Comparison of ENCODE assay signal across 38 cellular contexts in the genomic region with DNA sequence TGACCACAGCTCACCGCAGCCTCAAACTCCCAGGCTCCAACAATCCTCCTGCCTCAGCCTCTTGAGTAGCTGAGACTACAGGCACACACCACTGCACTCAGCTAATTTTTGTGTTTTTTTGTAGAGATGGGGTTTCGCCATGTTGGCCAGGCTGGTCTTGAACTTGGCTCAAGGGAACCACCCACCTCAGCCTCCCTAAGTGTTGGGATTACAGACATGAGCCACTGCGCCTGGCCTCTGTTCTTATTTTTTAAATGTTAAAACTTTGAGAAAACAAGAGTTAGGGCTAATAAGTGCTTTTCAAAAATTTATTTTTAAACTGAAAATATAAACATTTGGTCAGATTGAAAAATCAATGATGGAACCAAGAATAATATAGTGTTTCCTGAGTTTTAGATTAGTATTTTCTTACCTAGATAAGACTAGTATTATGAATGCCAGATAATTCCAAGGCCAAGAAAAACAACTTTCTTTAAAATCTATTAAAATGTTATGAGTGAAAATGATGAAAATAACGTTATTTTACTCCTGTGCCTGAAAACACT.
"Had no signal": no experiment of that assay in that cellular context is flagged by ENCODE, and none has a peak within 500 bp of the region (broad histone marks: within the 10 kb centered on the region; RNA-seq: fewer than 3 reads in every experiment).

No MANE protein-coding gene starts in this region.

- H3K27ac Mint-ChIP-seq: activated B cell treated with CpG ODN at 0.5 μM for 24 hours; activated CD4-positive, alpha-beta memory T cell treated with anti-CD3 and anti-CD28 coated beads for 36 hours; activated CD4-positive, alpha-beta T cell treated with anti-CD3 and anti-CD28 coated beads, Interleukin-2, amount 10 ng/mL, durations not matched to agents 7 days and 5 days; activated CD8-positive, alpha-beta T cell treated with anti-CD3 and anti-CD28 coated beads for 36 hours; activated naive CD4-positive, alpha-beta T cell treated with anti-CD3 and anti-CD28 coated beads, Interleukin-2, amount 10 ng/mL, durations not matched to agents 7 days and 5 days; activated naive CD4-positive, alpha-beta T cell treated with anti-CD3 and anti-CD28 coated beads, Interleukin-2, amount 50 U/mL, for 24 hours; activated naive CD8-positive, alpha-beta T cell; activated naive CD8-positive, alpha-beta T cell treated with anti-CD3 and anti-CD28 coated beads, Interleukin-2, amount 10 ng/mL, durations not matched to agents 7 days and 5 days; activated naive CD8-positive, alpha-beta T cell treated with anti-CD3 and anti-CD28 coated beads, Interleukin-2, amount 50 U/mL, for 24 hours; activated T-cell treated with anti-CD3 and anti-CD28 coated beads, Interleukin-2, amount 50 U/mL, for 72 hours; activated T-helper 1 cell treated with anti-CD3 and anti-CD28 coated beads, Interleukin-12 subunit alpha, Interleukin-12 subunit beta, Interleukin-2, Interleukin-4 antibody, amounts not matched to agents 30 ng/mL and 10 ng/mL and 1 ng/mL, durations not matched to agents 14 hours and 24 hours and 36 hours; activated T-helper 17 cell treated with anti-CD3 and anti-CD28 coated beads, Interleukin-2, amount 50 U/mL, for 72 hours; brain; T-helper 1 cell treated with Interleukin-12 subunit alpha and Interleukin-12 subunit beta and Interleukin-4 antibody, amounts not matched to agents 30 μg/mL and 1 μg/mL, for 36 hours; T-helper 2 cell treated with Interferon-gamma antibody and Interleukin-4, amounts not matched to agents 5 μg/mL and 100 μg/mL, for 36 hours had no signal

- DNase-seq: activated B cell treated with CpG ODN at 0.5 μM for 24 hours; activated CD4-positive, alpha-beta memory T cell treated with anti-CD3 and anti-CD28 coated beads for 36 hours; activated CD4-positive, alpha-beta T cell treated with anti-CD3 and anti-CD28 coated beads for 4 hours; activated CD4-positive, alpha-beta T cell treated with anti-CD3 and anti-CD28 coated beads, Interleukin-2, amount 10 ng/mL, durations not matched to agents 7 days and 5 days; activated CD4-positive, alpha-beta T cell treated with anti-CD3 and anti-CD28 coated beads, Interleukin-2, amount 50 U/mL, for 4 hours; activated CD4-positive, CD25-positive, alpha-beta regulatory T cell treated with anti-CD3 and anti-CD28 coated beads, Interleukin-2, amount 50 U/mL, for 72 hours; activated CD8-positive, alpha-beta memory T cell treated with anti-CD3 and anti-CD28 coated beads, Interleukin-2, amount 50 U/mL, for 4 hours; activated CD8-positive, alpha-beta T cell treated with anti-CD3 and anti-CD28 coated beads for 36 hours; activated effector memory CD4-positive, alpha-beta T cell treated with anti-CD3 and anti-CD28 coated beads, Interleukin-2, amount 50 U/mL, for 16 hours; activated gamma-delta T cell treated with Interleukin-2 at 50 U/mL for 16 hours; activated naive CD4-positive, alpha-beta T cell; activated naive CD4-positive, alpha-beta T cell treated with anti-CD3 and anti-CD28 coated beads, Interleukin-2, amount 10 ng/mL, durations not matched to agents 7 days and 5 days; activated naive CD8-positive, alpha-beta T cell treated with anti-CD3 and anti-CD28 coated beads, Interleukin-2, amount 10 ng/mL, durations not matched to agents 7 days and 5 days; activated naive CD8-positive, alpha-beta T cell treated with anti-CD3 and anti-CD28 coated beads, Interleukin-2, amount 50 U/mL, for 24 hours; activated T-cell treated with anti-CD3 and anti-CD28 coated beads for 4 hours; activated T-cell treated with anti-CD3 and anti-CD28 coated beads, Interleukin-2, amount 50 U/mL, for 1 hour; activated T-cell treated with anti-CD3 and anti-CD28 coated beads, Interleukin-2, amount 50 U/mL, for 4 hours; activated T-cell treated with anti-CD3 and anti-CD28 coated beads, Interleukin-2, amount 50 U/mL, for 72 hours; amygdala; anterior cingulate cortex; caudate nucleus; SW 1271; T-helper 1 cell; T-helper 2 cell; T-helper 9 cell had no signal

- H3K27me3 ChIP-seq: ascending aorta, cardiac muscle cell had no signal

- H3K27ac ChIP-seq: ascending aorta, cardiac muscle cell, VCaP had no signal

- ATAC-seq: activated CD8-positive, alpha-beta T cell treated with anti-CD3 and anti-CD28 coated beads for 36 hours; activated naive CD8-positive, alpha-beta T cell treated with anti-CD3 and anti-CD28 coated beads, Interleukin-2, amount 50 U/mL, for 24 hours; activated T-cell treated with anti-CD3 and anti-CD28 coated beads, Interleukin-2, amount 50 U/mL, for 4 hours; activated T-cell treated with anti-CD3 and anti-CD28 coated beads, Interleukin-2, amount 50 U/mL, for 72 hours; activated T-helper 17 cell treated with anti-CD3 and anti-CD28 coated beads, Interleukin-2, amount 50 U/mL, for 72 hours had no signal

- FAIRE-seq: bronchial epithelial cell, TTC549 had no signal

- H3K4me1 Mint-ChIP-seq: activated B cell treated with CpG ODN at 0.5 μM for 24 hours; central memory CD8-positive, alpha-beta T cell had no signal

- H3K4me3 Mint-ChIP-seq: activated B cell treated with CpG ODN at 0.5 μM for 24 hours; activated CD4-positive, alpha-beta memory T cell treated with anti-CD3 and anti-CD28 coated beads for 36 hours; activated CD4-positive, alpha-beta T cell treated with anti-CD3 and anti-CD28 coated beads, Interleukin-2, amount 10 ng/mL, durations not matched to agents 7 days and 5 days; activated CD8-positive, alpha-beta T cell treated with anti-CD3 and anti-CD28 coated beads for 36 hours; activated naive CD4-positive, alpha-beta T cell treated with anti-CD3 and anti-CD28 coated beads, Interleukin-2, amount 10 ng/mL, durations not matched to agents 7 days and 5 days; activated naive CD4-positive, alpha-beta T cell treated with anti-CD3 and anti-CD28 coated beads, Interleukin-2, amount 50 U/mL, for 24 hours; activated naive CD8-positive, alpha-beta T cell; activated naive CD8-positive, alpha-beta T cell treated with anti-CD3 and anti-CD28 coated beads, Interleukin-2, amount 10 ng/mL, durations not matched to agents 7 days and 5 days; activated naive CD8-positive, alpha-beta T cell treated with anti-CD3 and anti-CD28 coated beads, Interleukin-2, amount 50 U/mL, for 24 hours; activated T-cell treated with anti-CD3 and anti-CD28 coated beads, Interleukin-2, amount 50 U/mL, for 4 hours; activated T-cell treated with anti-CD3 and anti-CD28 coated beads, Interleukin-2, amount 50 U/mL, for 72 hours; activated T-helper 1 cell treated with anti-CD3 and anti-CD28 coated beads, Interleukin-12 subunit alpha, Interleukin-12 subunit beta, Interleukin-2, Interleukin-4 antibody, amounts not matched to agents 30 ng/mL and 10 ng/mL and 1 ng/mL, durations not matched to agents 14 hours and 24 hours and 36 hours; activated T-helper 17 cell treated with anti-CD3 and anti-CD28 coated beads, Interleukin-2, amount 50 U/mL, for 72 hours; brain; central memory CD8-positive, alpha-beta T cell; T-helper 1 cell treated with Interleukin-12 subunit alpha and Interleukin-12 subunit beta and Interleukin-4 antibody, amounts not matched to agents 30 μg/mL and 1 μg/mL, for 36 hours; T-helper 2 cell treated with Interferon-gamma antibody and Interleukin-4, amounts not matched to agents 5 μg/mL and 100 μg/mL, for 36 hours had no signal

- H3K27me3 Mint-ChIP-seq: activated B cell treated with CpG ODN at 0.5 μM for 24 hours; activated CD4-positive, alpha-beta memory T cell treated with anti-CD3 and anti-CD28 coated beads for 36 hours; activated CD4-positive, alpha-beta T cell treated with anti-CD3 and anti-CD28 coated beads, Interleukin-2, amount 10 ng/mL, durations not matched to agents 7 days and 5 days; activated CD8-positive, alpha-beta T cell treated with anti-CD3 and anti-CD28 coated beads for 36 hours; activated naive CD4-positive, alpha-beta T cell treated with anti-CD3 and anti-CD28 coated beads, Interleukin-2, amount 10 ng/mL, durations not matched to agents 7 days and 5 days; activated naive CD4-positive, alpha-beta T cell treated with anti-CD3 and anti-CD28 coated beads, Interleukin-2, amount 50 U/mL, for 24 hours; activated naive CD8-positive, alpha-beta T cell; activated naive CD8-positive, alpha-beta T cell treated with anti-CD3 and anti-CD28 coated beads, Interleukin-2, amount 10 ng/mL, durations not matched to agents 7 days and 5 days; activated naive CD8-positive, alpha-beta T cell treated with anti-CD3 and anti-CD28 coated beads, Interleukin-2, amount 50 U/mL, for 24 hours; activated T-helper 17 cell treated with anti-CD3 and anti-CD28 coated beads, Interleukin-2, amount 50 U/mL, for 72 hours; brain; central memory CD8-positive, alpha-beta T cell had no signal

- H3K9me3 Mint-ChIP-seq: activated B cell treated with CpG ODN at 0.5 μM for 24 hours; activated CD4-positive, alpha-beta memory T cell treated with anti-CD3 and anti-CD28 coated beads for 36 hours; activated CD8-positive, alpha-beta T cell treated with anti-CD3 and anti-CD28 coated beads for 36 hours; activated naive CD4-positive, alpha-beta T cell treated with anti-CD3 and anti-CD28 coated beads, Interleukin-2, amount 10 ng/mL, durations not matched to agents 7 days and 5 days; brain; central memory CD8-positive, alpha-beta T cell had no signal

- H3K4me3 ChIP-seq: ascending aorta, cardiac muscle cell had no signal

- H3K36me3 Mint-ChIP-seq: activated CD4-positive, alpha-beta memory T cell treated with anti-CD3 and anti-CD28 coated beads for 36 hours; activated naive CD4-positive, alpha-beta T cell treated with anti-CD3 and anti-CD28 coated beads, Interleukin-2, amount 50 U/mL, for 24 hours; brain had no signal

- H3K36me3 ChIP-seq: ascending aorta, cardiac muscle cell had no signal

- H3K9me3 ChIP-seq: ascending aorta had no signal
